ENCODE assay signal across 15 cellular contexts in the genomic region with DNA sequence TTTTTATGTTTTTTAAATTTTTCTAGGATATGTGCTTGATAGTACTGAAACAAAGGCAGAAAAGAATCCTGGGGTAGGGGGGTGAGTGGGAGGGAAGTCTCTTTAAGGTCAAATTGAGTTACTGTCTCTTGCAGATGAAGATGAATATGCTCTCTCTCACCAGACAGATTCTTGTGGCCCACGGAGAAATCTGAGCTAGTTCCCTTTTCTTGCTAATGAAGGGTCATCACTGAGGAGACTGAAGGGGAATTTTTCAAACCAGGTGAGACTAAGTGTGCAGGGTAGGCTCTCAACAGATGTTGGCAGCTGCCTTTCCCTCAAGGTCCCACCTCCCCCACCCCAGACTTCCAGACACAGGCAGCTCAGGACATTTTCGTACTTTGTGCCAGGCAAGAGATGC. TPM values are rescaled to one million over a fixed set of nuclear protein-coding genes. Genes with fewer than 3 reads are reported as not detected.
DNase-seq lines count a peak whose midpoint lies in the region; ATAC-seq lines count a peak whose summit lies in the region.
"Had no signal": no experiment of that assay in that cellular context is flagged by ENCODE, and none has a peak within 500 bp of the region (broad histone marks: within the 10 kb centered on the region; RNA-seq: fewer than 3 reads in every experiment).

No MANE protein-coding gene starts in this region.

- no peaks in the 10 kb centered on the region for H3K27me3 ChIP-seq in Karpas-422 (ENCODE audit: low read length)

- no peaks in the 10 kb centered on the region for H4K20me1 ChIP-seq in Karpas-422 (ENCODE audit: insufficient read depth, low read depth, low read length)

- no peak overlapping the region for H2AFZ ChIP-seq in Karpas-422 (ENCODE audit: low read length)

- H3K4me1 Mint-ChIP-seq in T-helper 1 cell treated with Interleukin-12 subunit alpha and Interleukin-12 subunit beta and Interleukin-4 antibody, amounts not matched to agents 30 μg/mL and 1 μg/mL, for 36 hours (ENCODE audit: low read depth), result peaks cover 43% of the 10 kb centered on the region
- peaks cover 19 to 56% (median 44%) of the 10 kb centered on the region in 4 donors for H3K4me1 Mint-ChIP-seq in naive thymus-derived CD8-positive, alpha-beta T cell

- H3K4me3 Mint-ChIP-seq in T-helper 1 cell treated with Interleukin-12 subunit alpha and Interleukin-12 subunit beta and Interleukin-4 antibody, amounts not matched to agents 30 μg/mL and 1 μg/mL, for 36 hours, result no peak overlapping the region
- peak overlapping the region in 5 of 10 donors; percentile 10 to 52 (median 28) for H3K4me3 Mint-ChIP-seq in naive thymus-derived CD8-positive, alpha-beta T cell

- H3K27ac Mint-ChIP-seq in T-helper 1 cell treated with Interleukin-12 subunit alpha and Interleukin-12 subunit beta and Interleukin-4 antibody, amounts not matched to agents 30 μg/mL and 1 μg/mL, for 36 hours, result peak overlapping the region; percentile 26
- peak overlapping the region in 8 of 10 donors; percentile 22 to 81 (median 66) for H3K27ac Mint-ChIP-seq in naive thymus-derived CD8-positive, alpha-beta T cell

- H3K27me3 Mint-ChIP-seq in T-helper 1 cell treated with Interleukin-12 subunit alpha and Interleukin-12 subunit beta and Interleukin-4 antibody, amounts not matched to agents 30 μg/mL and 1 μg/mL, for 36 hours (ENCODE audit: low read depth), result no peaks in the 10 kb centered on the region
- no peaks in the 10 kb centered on the region for H3K27me3 Mint-ChIP-seq in naive thymus-derived CD8-positive, alpha-beta T cell

- H3K9me3 Mint-ChIP-seq in T-helper 1 cell treated with Interleukin-12 subunit alpha and Interleukin-12 subunit beta and Interleukin-4 antibody, amounts not matched to agents 30 μg/mL and 1 μg/mL, for 36 hours, result peaks cover 6% of the 10 kb centered on the region
- peaks cover 0 to 10% (median 0%) of the 10 kb centered on the region in 9 donors for H3K9me3 Mint-ChIP-seq in naive thymus-derived CD8-positive, alpha-beta T cell

- H3K27ac ChIP-seq in Karpas-422 (ENCODE audit: low read length), result no peak overlapping the region

- H3K79me2 ChIP-seq in Karpas-422 (ENCODE audit: low read length), result no peaks in the 10 kb centered on the region

- no peaks in the 10 kb centered on the region for H3K36me3 ChIP-seq in Karpas-422 (ENCODE audit: insufficient read depth, low read length)

- peak; percentile 83 for ATAC-seq in GM21825 (IDR thresholded peaks at IDR 0.05; ENCODE audit: unreplicated experiment)
- no peak for ATAC-seq in naive thymus-derived CD8-positive, alpha-beta T cell
- no peak for ATAC-seq in HG02981 (IDR thresholded peaks at IDR 0.05; ENCODE audit: unreplicated experiment)
- ATAC-seq: right cardiac atrium had no signal

- H3K4me3 ChIP-seq in Karpas-422 (ENCODE audit: low read length), result no peak overlapping the region
- H3K4me3 ChIP-seq: lung had no signal

- no peaks in the 10 kb centered on the region for H3K9me2 ChIP-seq in Karpas-422 (replicated peaks; ENCODE audit: insufficient read depth, low read length)

- H3K9ac ChIP-seq in Karpas-422 (ENCODE audit: low read length), result no peak overlapping the region

- peaks cover 13% of the 10 kb centered on the region for H3K4me1 ChIP-seq in Karpas-422 (ENCODE audit: low read length)

- H3K9me3 ChIP-seq in Karpas-422 (ENCODE audit: low read length), result no peaks in the 10 kb centered on the region

- H3K4me2 ChIP-seq in Karpas-422 (ENCODE audit: low read depth, low read length, poor library complexity, severe bottlenecking), result peak overlapping the region; percentile 27

- DNase-seq in T-helper 1 cell, result no peak
- peak; percentile 57 for DNase-seq in Karpas-422
- DNase-seq in naive thymus-derived CD8-positive, alpha-beta T cell, result no peak
- no peak for DNase-seq in stimulated activated CD4-positive, alpha-beta T cell treated with anti-CD3 and anti-CD28 coated beads, Interleukin-15, amount 100 ng/mL, for 24 hours
- no peak for DNase-seq in NCI-H2227 (lab: John Stamatoyannopoulos, UW; ENCODE audit: unreplicated experiment)
- DNase-seq: 8988T; activated CD8-positive, alpha-beta memory T cell treated with anti-CD3 and anti-CD28 coated beads, Interleukin-2, amount 50 U/mL, for 48 hours; cerebellar nuclear complex; foreskin melanocyte; NCI-H226; right cardiac atrium had no signal

- peaks cover 6% of the 10 kb centered on the region for H3K36me3 Mint-ChIP-seq in T-helper 1 cell treated with Interleukin-12 subunit alpha and Interleukin-12 subunit beta and Interleukin-4 antibody, amounts not matched to agents 30 μg/mL and 1 μg/mL, for 36 hours (ENCODE audit: low read depth)
- peaks cover 0 to 4% (median 0%) of the 10 kb centered on the region in 3 donors for H3K36me3 Mint-ChIP-seq in naive thymus-derived CD8-positive, alpha-beta T cell

- POLR2A ChIA-PET in naive thymus-derived CD8-positive, alpha-beta T cell (lab: Charles Lee), result interaction anchor here (0.6 to 9.2 kb wide), 8 partner anchors 9 to 70 kb away, joined by 3 to 183 read pairs (median 4); a partner anchor contains a TSS

RNA-seq across cellular contexts. Expression of a gene that starts 21.5 kb away (rescaled TPM):
- not detected in 2 replicates for total RNA-seq in Karpas-422 (2014; rRNA removed; shearing (Covaris generic); ENCODE audit: low replicate concordance)
- not detected for total RNA-seq in naive thymus-derived CD8-positive, alpha-beta T cell
- not detected for polyA plus RNA-seq in naive thymus-derived CD8-positive, alpha-beta T cell
- total RNA-seq: right cardiac atrium had no signal

RNA-seq across cellular contexts. Expression of a gene that starts 48.0 kb away (rescaled TPM):
- total RNA-seq in Karpas-422 (2014; rRNA removed; shearing (Covaris generic); ENCODE audit: low replicate concordance), result 2,363 and 3,856 TPM in 2 replicates
- total RNA-seq in naive thymus-derived CD8-positive, alpha-beta T cell, result 1,000 to 10,000 TPM; 4,350 to 4,478 TPM
- polyA plus RNA-seq in naive thymus-derived CD8-positive, alpha-beta T cell, result over 10,000 TPM; 23,903 to 30,039 (median 28,786) TPM
